10 cellular contexts compared by ENCODE assay signal in genomic region chr12:7645395-7646177, GRCh38. TPM values are rescaled to one million over a fixed set of nuclear protein-coding genes. Genes with fewer than 3 reads are reported as not detected.
DNase-seq lines count a peak whose midpoint lies in the region; ATAC-seq and TF ChIP-seq lines count a peak whose summit lies in the region.
"Had no signal": no experiment of that assay in that cellular context is flagged by ENCODE, and none has a peak within 500 bp of the region (broad histone marks: within the 10 kb centered on the region; RNA-seq: fewer than 3 reads in every experiment).

No MANE protein-coding gene starts in this region.

- no peak overlapping the region for H3K27ac ChIP-seq in BLaER1 treated with 17β-estradiol and CSF1 and Interleukin-3, amounts not matched to agents 10 nM and 100 nM
- H3K27ac ChIP-seq in colonic mucosa (no peak overlapping the region), aorta (ENCODE audit: low read depth in 1 of 2, low read length in 2 of 2) (no peak overlapping the region)

- intact Hi-C loops in colonic mucosa (cut with DNase I) (no loop called here), aorta (cut with DNase I) (no loop called here)

- H3K4me1 Mint-ChIP-seq in mesothelial cell of epicardium, result peaks cover 38% of the 10 kb centered on the region

- ATAC-seq in HG03565 (IDR thresholded peaks at IDR 0.05; ENCODE audit: unreplicated experiment) (no peak), aorta (ENCODE audit: low FRiP score) (no peak)

- no peaks in the 10 kb centered on the region for H3K9me3 Mint-ChIP-seq in mesothelial cell of epicardium

- H3K4me1 ChIP-seq in BLaER1 treated with 17β-estradiol and CSF1 and Interleukin-3, amounts not matched to agents 10 nM and 100 nM, result peaks cover 6 to 32% (median 10%) of the 10 kb centered on the region in 10 experiments; a peak in 17 of 20 replicates
- H3K4me1 ChIP-seq in colonic mucosa (no peaks in the 10 kb centered on the region), aorta (ENCODE audit: control insufficient read depth in 1 of 2, insufficient read depth in 2 of 2, low read length in 2 of 2) (no peaks in the 10 kb centered on the region)

- no peaks in the 10 kb centered on the region for H3K36me3 Mint-ChIP-seq in mesothelial cell of epicardium

- no peaks in the 10 kb centered on the region for H3K9me3 ChIP-seq in BLaER1 treated with 17β-estradiol and CSF1 and Interleukin-3, amounts not matched to agents 10 nM and 100 nM (replicated peaks in 1 of 11)
- H3K9me3 ChIP-seq in colonic mucosa, result no peaks in the 10 kb centered on the region
- H3K9me3 ChIP-seq in aorta (ENCODE audit: control insufficient read depth, low read length), result no peaks in the 10 kb centered on the region

- no peak overlapping the region for H3K9ac ChIP-seq in BLaER1 treated with 17β-estradiol and CSF1 and Interleukin-3, amounts not matched to agents 10 nM and 100 nM
- no peak overlapping the region for H3K9ac ChIP-seq in colonic mucosa (ENCODE audit: low read depth in 2 of 2, low read length in 2 of 2)

- no peaks in the 10 kb centered on the region for H3K27me3 Mint-ChIP-seq in mesothelial cell of epicardium (ENCODE audit: low read depth)

- no peak overlapping the region for H3K4me3 Mint-ChIP-seq in mesothelial cell of epicardium

- no peak overlapping the region for H3K27ac Mint-ChIP-seq in mesothelial cell of epicardium

- H4K20me1 ChIP-seq in BLaER1 treated with 17β-estradiol and CSF1 and Interleukin-3, amounts not matched to agents 10 nM and 100 nM, result no peaks in the 10 kb centered on the region

- peak; percentile 34 for DNase-seq in GM12865 (ENCODE audit: low read depth)
- peak; percentile 83 for DNase-seq in NCI-H526 treated with DMSO at 0.1 percent for 48 hours (lab: John Stamatoyannopoulos, UW)
- peak; percentile 40 for DNase-seq in colonic mucosa
- DNase-seq in mesothelial cell of epicardium (ENCODE audit: low spot score in 2 of 2, unreplicated experiment in 2 of 2), result no peak
- no peak for DNase-seq in amniotic stem cell (lab: John Stamatoyannopoulos, UW)
- no peak for DNase-seq in aorta

- WGBS in aorta, 2 donors, result 16 to 24% methylated on average over 8 of the region's 8 CpGs

- H3K4me2 ChIP-seq in BLaER1 treated with 17β-estradiol and CSF1 and Interleukin-3, amounts not matched to agents 10 nM and 100 nM, result peak overlapping the region in 9 of 11 experiments; percentile 5 to 55 (median 33); a peak in 12 of 22 replicates

- H3K27me3 ChIP-seq in BLaER1 treated with 17β-estradiol and CSF1 and Interleukin-3, amounts not matched to agents 10 nM and 100 nM, result peaks cover 0 to 13% (median 8%) of the 10 kb centered on the region in 11 experiments; a peak in 18 of 22 replicates
- no peaks in the 10 kb centered on the region for H3K27me3 ChIP-seq in colonic mucosa
- H3K27me3 ChIP-seq in aorta (ENCODE audit: control insufficient read depth in 1 of 2, insufficient read depth in 2 of 2, low read length in 1 of 2), result no peaks in the 10 kb centered on the region

- no peaks in the 10 kb centered on the region for H3K36me3 ChIP-seq in BLaER1 treated with 17β-estradiol and CSF1 and Interleukin-3, amounts not matched to agents 10 nM and 100 nM
- H3K36me3 ChIP-seq in colonic mucosa, result no peaks in the 10 kb centered on the region
- no peaks in the 10 kb centered on the region for H3K36me3 ChIP-seq in aorta (ENCODE audit: control insufficient read depth in 1 of 2, insufficient read depth in 2 of 2, low read length in 1 of 2)

- H3K4me3 ChIP-seq in BLaER1 treated with 17β-estradiol and CSF1 and Interleukin-3, amounts not matched to agents 10 nM and 100 nM, result no peak overlapping the region
- H3K4me3 ChIP-seq in GM12865 (ENCODE audit: low read depth, low read length) (no peak overlapping the region), colonic mucosa (no peak overlapping the region), aorta (ENCODE audit: low read length in 2 of 2) (no peak overlapping the region)

- TF ChIP-seq CTCF in GM12865 (IDR thresholded peaks at IDR 0.05; ENCODE audit: insufficient read depth, low read depth, low read length, missing control alignments) (peak; percentile 75), colonic mucosa (IDR thresholded peaks at IDR 0.05) (peak; percentile 90), mesothelial cell of epicardium (IDR thresholded peaks at IDR 0.05; ENCODE audit: unreplicated experiment) (peak; percentile 89)

RNA-seq across cellular contexts. Expression of gene APOBEC1, which starts 20.1 kb away (rescaled TPM):
- total RNA-seq in colonic mucosa, result 10 to 100 TPM in 1 of 2 donors, 1 to 10 TPM in 1; 3.9 to 14.7 TPM
- total RNA-seq in mesothelial cell of epicardium, result not detected in 3 replicates
- not detected for total RNA-seq in aorta
- polyA plus RNA-seq in aorta, result 10 to 100 TPM in 1 of 2 donors, not detected in 1; 22.8 TPM
- total RNA-seq: skeletal muscle tissue; T-helper 2 cell treated with Interferon-gamma antibody and Interleukin-4, amounts not matched to agents 100 ng/mL and 5 ng/mL, for 36 hours had no signal

RNA-seq across cellular contexts. Expression of gene GDF3, which starts 50.0 kb away (rescaled TPM):
- total RNA-seq in colonic mucosa (not detected), mesothelial cell of epicardium (not detected in 3 replicates), aorta (under 1 TPM; 0.30 to 0.84 TPM)
- not detected for polyA plus RNA-seq in aorta
- total RNA-seq: T-helper 2 cell treated with Interferon-gamma antibody and Interleukin-4, amounts not matched to agents 100 ng/mL and 5 ng/mL, for 36 hours had no signal

Comparison
In these comparisons a context has a peak if more than half of its experiments do, and no peak if none do; other contexts are left out.
1. DNase-seq: peak in GM12865 (single experiment), NCI-H526 treated with DMSO at 0.1 percent for 48 hours (single experiment) and colonic mucosa (single experiment); none in mesothelial cell of epicardium (0 of 2), amniotic stem cell (single experiment) and aorta (0 of 2).
2. Peak in every context shown above with its lines, with median percentiles within 50 percentile points of each other: CTCF ChIP-seq.